In the genomic region with DNA sequence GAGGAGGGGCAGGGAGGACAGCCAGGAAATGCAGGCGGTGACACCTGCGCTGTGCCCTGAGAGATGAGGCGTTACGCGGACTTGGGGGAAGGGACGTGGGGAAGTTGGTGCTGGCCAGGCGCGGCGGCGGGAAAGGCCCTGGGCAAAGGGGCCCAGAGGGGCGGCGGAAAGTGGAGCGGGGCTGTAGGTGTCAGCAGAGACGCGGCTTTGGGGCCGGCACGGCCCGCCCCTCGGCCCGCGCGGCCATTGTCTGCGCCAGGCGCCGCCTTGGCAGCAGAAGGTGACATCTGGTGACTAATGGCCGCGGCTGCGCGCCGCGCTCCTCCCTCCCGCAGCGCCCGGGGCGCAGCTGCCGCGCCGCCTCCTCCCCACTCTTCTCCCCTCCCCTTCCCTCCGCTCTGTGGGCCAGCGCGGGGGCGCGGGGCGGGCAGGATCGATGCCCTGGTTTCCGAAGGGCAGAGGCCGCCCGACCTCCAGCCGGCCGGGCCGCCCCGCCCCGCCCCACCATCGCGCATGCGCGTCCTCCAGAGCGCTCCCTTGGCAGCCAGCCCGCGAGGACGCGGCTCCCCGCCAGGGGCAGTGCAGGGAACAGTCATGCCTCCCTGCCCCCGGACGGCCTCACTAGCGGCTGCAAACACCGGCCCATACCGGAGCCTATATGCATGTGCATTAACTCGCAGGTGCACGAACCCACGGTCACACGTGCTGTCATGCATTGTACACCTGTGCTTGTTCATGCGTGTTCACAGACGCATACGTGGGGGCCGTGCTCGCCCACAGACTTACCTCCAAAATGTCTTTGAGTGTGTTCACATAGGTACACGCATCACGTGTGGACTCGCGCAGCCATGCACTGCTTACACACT, we compare ENCODE assay signal across 1 cellular context.
TF ChIP-seq lines count a peak whose summit lies in the region.

No MANE protein-coding gene starts in this region.

TF ChIP-seq in K562, 482 proteins besides CTCF, POLR2A, EP300 and RAD21 (continued from another document and continues in another):
- TF ChIP-seq, protein P1, sequence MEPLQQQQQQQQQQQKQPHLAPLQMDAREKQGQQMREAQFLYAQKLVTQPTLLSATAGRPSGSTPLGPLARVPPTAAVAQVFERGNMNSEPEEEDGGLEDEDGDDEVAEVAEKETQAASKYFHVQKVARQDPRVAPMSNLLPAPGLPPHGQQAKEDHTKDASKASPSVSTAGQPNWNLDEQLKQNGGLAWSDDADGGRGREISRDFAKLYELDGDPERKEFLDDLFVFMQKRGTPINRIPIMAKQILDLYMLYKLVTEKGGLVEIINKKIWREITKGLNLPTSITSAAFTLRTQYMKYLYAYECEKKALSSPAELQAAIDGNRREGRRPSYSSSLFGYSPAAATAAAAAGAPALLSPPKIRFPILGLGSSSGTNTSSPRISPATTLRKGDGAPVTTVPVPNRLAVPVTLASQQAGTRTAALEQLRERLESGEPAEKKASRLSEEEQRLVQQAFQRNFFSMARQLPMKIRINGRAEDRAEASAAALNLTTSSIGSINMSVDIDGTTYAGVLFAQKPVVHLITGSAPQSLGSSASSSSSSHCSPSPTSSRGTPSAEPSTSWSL (CRISPR knock-in tag; IDR thresholded peaks at IDR 0.05; ENCODE audit: borderline replicate concordance) = no peak
- TF ChIP-seq HDAC3 (IDR thresholded peaks at IDR 0.05; ENCODE audit: borderline replicate concordance, partially characterized antibody) (no peak), MYNN (IDR thresholded peaks at IDR 0.05) (no peak; the same call in 1 of the 2 replicates), MYNN (CRISPR knock-in tag; IDR thresholded peaks at IDR 0.05) (no peak), ELF2 (CRISPR knock-in tag; IDR thresholded peaks at IDR 0.05) (no peak), ZNF583 (CRISPR knock-in tag; IDR thresholded peaks at IDR 0.05) (no peak), PHF21A (IDR thresholded peaks at IDR 0.05; ENCODE audit: borderline replicate concordance, low read depth) (no peak), CHD4 (IDR thresholded peaks at IDR 0.05; ENCODE audit: insufficient read depth, insufficient replicate concordance, low read depth, low read length, poor library complexity, severe bottlenecking) (no peak), MAFG (tag; conservative IDR thresholded peaks at IDR 0.05) (no peak), SUPT5H (IDR thresholded peaks at IDR 0.05) (0 out of 2 replicates have a peak, but pooled peaks have one; percentile 54), PHB2 (IDR thresholded peaks at IDR 0.05; ENCODE audit: low read depth) (no peak), KLF1 (tag; IDR thresholded peaks at IDR 0.05) (no peak), ZNF766 (CRISPR knock-in tag; conservative IDR thresholded peaks at IDR 0.05) (peak; percentile 57; the same call in 1 of the 2 replicates), ZNF79 (CRISPR knock-in tag; IDR thresholded peaks at IDR 0.05; ENCODE audit: low read depth) (no peak), SOX6 (IDR thresholded peaks at IDR 0.05) (peak; percentile 63), ETV6 (IDR thresholded peaks at IDR 0.05; ENCODE audit: borderline replicate concordance in 1 of 2, low read depth in 2 of 2, low read length in 1 of 2) (no peak), ETV6 (CRISPR knock-in tag; IDR thresholded peaks at IDR 0.05; ENCODE audit: borderline replicate concordance) (no peak), NEUROD1 (IDR thresholded peaks at IDR 0.05; ENCODE audit: borderline replicate concordance, low read depth, low read length, partially characterized antibody) (peak; percentile 17), SNRNP70 (optimal IDR thresholded peaks at IDR 0.05; ENCODE audit: low read depth, low read length) (no peak), BRD9 (IDR thresholded peaks at IDR 0.05; ENCODE audit: low read depth, partially characterized antibody) (no peak), MTF1 (CRISPR knock-in tag; IDR thresholded peaks at IDR 0.05; ENCODE audit: borderline replicate concordance) (no peak), ZNF124 (CRISPR knock-in tag; IDR thresholded peaks at IDR 0.05) (no peak), MCM3 (IDR thresholded peaks at IDR 0.05) (no peak), ATF7 (IDR thresholded peaks at IDR 0.05) (peak; percentile 73), TRIM24 (IDR thresholded peaks at IDR 0.05) (no peak), CXXC5 (CRISPR knock-in tag; IDR thresholded peaks at IDR 0.05) (peak; percentile 84), GABPB1 (CRISPR knock-in tag; IDR thresholded peaks at IDR 0.05) (peak; percentile 45; the same call in 1 of the 2 replicates), ERF (CRISPR knock-in tag; IDR thresholded peaks at IDR 0.05) (no peak; the same call in 1 of the 2 replicates), RHOXF2B (CRISPR knock-in tag; conservative IDR thresholded peaks at IDR 0.05) (no peak), CEBPB (tag; IDR thresholded peaks at IDR 0.05) (no peak), NR3C1 (CRISPR knock-in tag; IDR thresholded peaks at IDR 0.05) (no peak), SP1 (CRISPR knock-in tag; IDR thresholded peaks at IDR 0.05) (no peak), SRSF1 (IDR thresholded peaks at IDR 0.05; ENCODE audit: low read depth, low read length) (no peak), STAT5A (IDR thresholded peaks at IDR 0.05; ENCODE audit: borderline replicate concordance, low read length) (no peak), CHD2 (IDR thresholded peaks at IDR 0.05; ENCODE audit: low read depth, low read length) (no peak)
- TF ChIP-seq, protein P2, sequence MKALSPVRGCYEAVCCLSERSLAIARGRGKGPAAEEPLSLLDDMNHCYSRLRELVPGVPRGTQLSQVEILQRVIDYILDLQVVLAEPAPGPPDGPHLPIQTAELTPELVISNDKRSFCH (CRISPR knock-in tag; IDR thresholded peaks at IDR 0.05) = no peak
- TF ChIP-seq, protein P2 (tag; IDR thresholded peaks at IDR 0.05) = no peak
- TF ChIP-seq, protein P3, sequence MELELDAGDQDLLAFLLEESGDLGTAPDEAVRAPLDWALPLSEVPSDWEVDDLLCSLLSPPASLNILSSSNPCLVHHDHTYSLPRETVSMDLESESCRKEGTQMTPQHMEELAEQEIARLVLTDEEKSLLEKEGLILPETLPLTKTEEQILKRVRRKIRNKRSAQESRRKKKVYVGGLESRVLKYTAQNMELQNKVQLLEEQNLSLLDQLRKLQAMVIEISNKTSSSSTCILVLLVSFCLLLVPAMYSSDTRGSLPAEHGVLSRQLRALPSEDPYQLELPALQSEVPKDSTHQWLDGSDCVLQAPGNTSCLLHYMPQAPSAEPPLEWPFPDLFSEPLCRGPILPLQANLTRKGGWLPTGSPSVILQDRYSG (tag; conservative IDR thresholded peaks at IDR 0.05; ENCODE audit: low read depth) = no peak
- TF ChIP-seq, protein P4, sequence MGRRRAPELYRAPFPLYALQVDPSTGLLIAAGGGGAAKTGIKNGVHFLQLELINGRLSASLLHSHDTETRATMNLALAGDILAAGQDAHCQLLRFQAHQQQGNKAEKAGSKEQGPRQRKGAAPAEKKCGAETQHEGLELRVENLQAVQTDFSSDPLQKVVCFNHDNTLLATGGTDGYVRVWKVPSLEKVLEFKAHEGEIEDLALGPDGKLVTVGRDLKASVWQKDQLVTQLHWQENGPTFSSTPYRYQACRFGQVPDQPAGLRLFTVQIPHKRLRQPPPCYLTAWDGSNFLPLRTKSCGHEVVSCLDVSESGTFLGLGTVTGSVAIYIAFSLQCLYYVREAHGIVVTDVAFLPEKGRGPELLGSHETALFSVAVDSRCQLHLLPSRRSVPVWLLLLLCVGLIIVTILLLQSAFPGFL (CRISPR knock-in tag; IDR thresholded peaks at IDR 0.05) = no peak
- TF ChIP-seq, protein P5, sequence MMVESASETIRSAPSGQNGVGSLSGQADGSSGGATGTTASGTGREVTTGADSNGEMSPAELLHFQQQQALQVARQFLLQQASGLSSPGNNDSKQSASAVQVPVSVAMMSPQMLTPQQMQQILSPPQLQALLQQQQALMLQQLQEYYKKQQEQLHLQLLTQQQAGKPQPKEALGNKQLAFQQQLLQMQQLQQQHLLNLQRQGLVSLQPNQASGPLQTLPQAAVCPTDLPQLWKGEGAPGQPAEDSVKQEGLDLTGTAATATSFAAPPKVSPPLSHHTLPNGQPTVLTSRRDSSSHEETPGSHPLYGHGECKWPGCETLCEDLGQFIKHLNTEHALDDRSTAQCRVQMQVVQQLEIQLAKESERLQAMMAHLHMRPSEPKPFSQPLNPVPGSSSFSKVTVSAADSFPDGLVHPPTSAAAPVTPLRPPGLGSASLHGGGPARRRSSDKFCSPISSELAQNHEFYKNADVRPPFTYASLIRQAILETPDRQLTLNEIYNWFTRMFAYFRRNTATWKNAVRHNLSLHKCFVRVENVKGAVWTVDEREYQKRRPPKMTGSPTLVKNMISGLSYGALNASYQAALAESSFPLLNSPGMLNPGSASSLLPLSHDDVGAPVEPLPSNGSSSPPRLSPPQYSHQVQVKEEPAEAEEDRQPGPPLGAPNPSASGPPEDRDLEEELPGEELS (CRISPR knock-in tag; IDR thresholded peaks at IDR 0.05; ENCODE audit: borderline replicate concordance) = no peak
- TF ChIP-seq, protein P6, sequence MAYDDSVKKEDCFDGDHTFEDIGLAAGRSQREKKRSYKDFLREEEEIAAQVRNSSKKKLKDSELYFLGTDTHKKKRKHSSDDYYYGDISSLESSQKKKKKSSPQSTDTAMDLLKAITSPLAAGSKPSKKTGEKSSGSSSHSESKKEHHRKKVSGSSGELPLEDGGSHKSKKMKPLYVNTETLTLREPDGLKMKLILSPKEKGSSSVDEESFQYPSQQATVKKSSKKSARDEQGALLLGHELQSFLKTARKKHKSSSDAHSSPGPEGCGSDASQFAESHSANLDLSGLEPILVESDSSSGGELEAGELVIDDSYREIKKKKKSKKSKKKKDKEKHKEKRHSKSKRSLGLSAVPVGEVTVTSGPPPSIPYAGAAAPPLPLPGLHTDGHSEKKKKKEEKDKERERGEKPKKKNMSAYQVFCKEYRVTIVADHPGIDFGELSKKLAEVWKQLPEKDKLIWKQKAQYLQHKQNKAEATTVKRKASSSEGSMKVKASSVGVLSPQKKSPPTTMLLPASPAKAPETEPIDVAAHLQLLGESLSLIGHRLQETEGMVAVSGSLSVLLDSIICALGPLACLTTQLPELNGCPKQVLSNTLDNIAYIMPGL (CRISPR knock-in tag; IDR thresholded peaks at IDR 0.05) = no peak
- TF ChIP-seq, protein P7, sequence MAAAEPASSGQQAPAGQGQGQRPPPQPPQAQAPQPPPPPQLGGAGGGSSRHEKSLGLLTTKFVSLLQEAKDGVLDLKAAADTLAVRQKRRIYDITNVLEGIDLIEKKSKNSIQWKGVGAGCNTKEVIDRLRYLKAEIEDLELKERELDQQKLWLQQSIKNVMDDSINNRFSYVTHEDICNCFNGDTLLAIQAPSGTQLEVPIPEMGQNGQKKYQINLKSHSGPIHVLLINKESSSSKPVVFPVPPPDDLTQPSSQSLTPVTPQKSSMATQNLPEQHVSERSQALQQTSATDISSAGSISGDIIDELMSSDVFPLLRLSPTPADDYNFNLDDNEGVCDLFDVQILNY (CRISPR knock-in tag; IDR thresholded peaks at IDR 0.05) = no peak
- TF ChIP-seq, protein P8, sequence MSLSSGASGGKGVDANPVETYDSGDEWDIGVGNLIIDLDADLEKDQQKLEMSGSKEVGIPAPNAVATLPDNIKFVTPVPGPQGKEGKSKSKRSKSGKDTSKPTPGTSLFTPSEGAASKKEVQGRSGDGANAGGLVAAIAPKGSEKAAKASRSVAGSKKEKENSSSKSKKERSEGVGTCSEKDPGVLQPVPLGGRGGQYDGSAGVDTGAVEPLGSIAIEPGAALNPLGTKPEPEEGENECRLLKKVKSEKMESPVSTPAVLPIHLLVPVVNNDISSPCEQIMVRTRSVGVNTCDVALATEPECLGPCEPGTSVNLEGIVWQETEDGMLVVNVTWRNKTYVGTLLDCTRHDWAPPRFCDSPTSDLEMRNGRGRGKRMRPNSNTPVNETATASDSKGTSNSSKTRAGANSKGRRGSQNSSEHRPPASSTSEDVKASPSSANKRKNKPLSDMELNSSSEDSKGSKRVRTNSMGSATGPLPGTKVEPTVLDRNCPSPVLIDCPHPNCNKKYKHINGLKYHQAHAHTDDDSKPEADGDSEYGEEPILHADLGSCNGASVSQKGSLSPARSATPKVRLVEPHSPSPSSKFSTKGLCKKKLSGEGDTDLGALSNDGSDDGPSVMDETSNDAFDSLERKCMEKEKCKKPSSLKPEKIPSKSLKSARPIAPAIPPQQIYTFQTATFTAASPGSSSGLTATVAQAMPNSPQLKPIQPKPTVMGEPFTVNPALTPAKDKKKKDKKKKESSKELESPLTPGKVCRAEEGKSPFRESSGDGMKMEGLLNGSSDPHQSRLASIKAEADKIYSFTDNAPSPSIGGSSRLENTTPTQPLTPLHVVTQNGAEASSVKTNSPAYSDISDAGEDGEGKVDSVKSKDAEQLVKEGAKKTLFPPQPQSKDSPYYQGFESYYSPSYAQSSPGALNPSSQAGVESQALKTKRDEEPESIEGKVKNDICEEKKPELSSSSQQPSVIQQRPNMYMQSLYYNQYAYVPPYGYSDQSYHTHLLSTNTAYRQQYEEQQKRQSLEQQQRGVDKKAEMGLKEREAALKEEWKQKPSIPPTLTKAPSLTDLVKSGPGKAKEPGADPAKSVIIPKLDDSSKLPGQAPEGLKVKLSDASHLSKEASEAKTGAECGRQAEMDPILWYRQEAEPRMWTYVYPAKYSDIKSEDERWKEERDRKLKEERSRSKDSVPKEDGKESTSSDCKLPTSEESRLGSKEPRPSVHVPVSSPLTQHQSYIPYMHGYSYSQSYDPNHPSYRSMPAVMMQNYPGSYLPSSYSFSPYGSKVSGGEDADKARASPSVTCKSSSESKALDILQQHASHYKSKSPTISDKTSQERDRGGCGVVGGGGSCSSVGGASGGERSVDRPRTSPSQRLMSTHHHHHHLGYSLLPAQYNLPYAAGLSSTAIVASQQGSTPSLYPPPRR (CRISPR knock-in tag; IDR thresholded peaks at IDR 0.05; ENCODE audit: borderline replicate concordance) = no peak
- TF ChIP-seq, protein P9, sequence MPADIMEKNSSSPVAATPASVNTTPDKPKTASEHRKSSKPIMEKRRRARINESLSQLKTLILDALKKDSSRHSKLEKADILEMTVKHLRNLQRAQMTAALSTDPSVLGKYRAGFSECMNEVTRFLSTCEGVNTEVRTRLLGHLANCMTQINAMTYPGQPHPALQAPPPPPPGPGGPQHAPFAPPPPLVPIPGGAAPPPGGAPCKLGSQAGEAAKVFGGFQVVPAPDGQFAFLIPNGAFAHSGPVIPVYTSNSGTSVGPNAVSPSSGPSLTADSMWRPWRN (IDR thresholded peaks at IDR 0.05; ENCODE audit: low read depth) = no peak
- TF ChIP-seq, protein P10, sequence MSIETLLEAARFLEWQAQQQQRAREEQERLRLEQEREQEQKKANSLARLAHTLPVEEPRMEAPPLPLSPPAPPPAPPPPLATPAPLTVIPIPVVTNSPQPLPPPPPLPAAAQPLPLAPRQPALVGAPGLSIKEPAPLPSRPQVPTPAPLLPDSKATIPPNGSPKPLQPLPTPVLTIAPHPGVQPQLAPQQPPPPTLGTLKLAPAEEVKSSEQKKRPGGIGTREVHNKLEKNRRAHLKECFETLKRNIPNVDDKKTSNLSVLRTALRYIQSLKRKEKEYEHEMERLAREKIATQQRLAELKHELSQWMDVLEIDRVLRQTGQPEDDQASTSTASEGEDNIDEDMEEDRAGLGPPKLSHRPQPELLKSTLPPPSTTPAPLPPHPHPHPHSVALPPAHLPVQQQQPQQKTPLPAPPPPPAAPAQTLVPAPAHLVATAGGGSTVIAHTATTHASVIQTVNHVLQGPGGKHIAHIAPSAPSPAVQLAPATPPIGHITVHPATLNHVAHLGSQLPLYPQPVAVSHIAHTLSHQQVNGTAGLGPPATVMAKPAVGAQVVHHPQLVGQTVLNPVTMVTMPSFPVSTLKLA (conservative IDR thresholded peaks at IDR 0.05) = peak in 1 of 2 experiments; percentile 56; a peak in 1 of 4 replicates
- TF ChIP-seq, protein P11, sequence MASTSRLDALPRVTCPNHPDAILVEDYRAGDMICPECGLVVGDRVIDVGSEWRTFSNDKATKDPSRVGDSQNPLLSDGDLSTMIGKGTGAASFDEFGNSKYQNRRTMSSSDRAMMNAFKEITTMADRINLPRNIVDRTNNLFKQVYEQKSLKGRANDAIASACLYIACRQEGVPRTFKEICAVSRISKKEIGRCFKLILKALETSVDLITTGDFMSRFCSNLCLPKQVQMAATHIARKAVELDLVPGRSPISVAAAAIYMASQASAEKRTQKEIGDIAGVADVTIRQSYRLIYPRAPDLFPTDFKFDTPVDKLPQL (IDR thresholded peaks at IDR 0.05; ENCODE audit: extremely low read depth, insufficient read length) = no peak
